9 cellular contexts compared by ENCODE assay signal in genomic region chr2:9380702-9381628, GRCh38. TPM values are rescaled to one million over a fixed set of nuclear protein-coding genes. Genes with fewer than 3 reads are reported as not detected.
DNase-seq lines count a peak whose midpoint lies in the region; ATAC-seq, FAIRE-seq and TF ChIP-seq lines count a peak whose summit lies in the region.
"Had no signal": no experiment of that assay in that cellular context is flagged by ENCODE, and none has a peak within 500 bp of the region (broad histone marks: within the 10 kb centered on the region; RNA-seq: fewer than 3 reads in every experiment).

No MANE protein-coding gene starts in this region.

- TF ChIP-seq EP300 in esophagus muscularis mucosa (IDR thresholded peaks at IDR 0.05): no peak

- intact Hi-C loops in esophagus muscularis mucosa (cut with DNase I): no loop called here

- H3K9me3 ChIP-seq in esophagus muscularis mucosa: no peaks in the 10 kb centered on the region
- H3K9me3 ChIP-seq in osteoblast (ENCODE audit: low read depth, low read length): no peaks in the 10 kb centered on the region
- H3K9me3 ChIP-seq: Caco-2 had no signal

- 85% methylated on average over 16 of the region's 18 CpGs for WGBS in esophagus muscularis mucosa

- TF ChIP-seq CTCF in AG10803 (conservative IDR thresholded peaks at IDR 0.05; ENCODE audit: low read length) (peak; percentile 18), esophagus muscularis mucosa (IDR thresholded peaks at IDR 0.05) (no peak), osteoblast (IDR thresholded peaks at IDR 0.05; ENCODE audit: extremely low read depth, low read depth, low read length) (no peak)

- peaks cover 15 to 78% (median 52%) of the 10 kb centered on the region in 4 donors for H3K36me3 ChIP-seq in esophagus muscularis mucosa
- peaks cover 68% of the 10 kb centered on the region for H3K36me3 ChIP-seq in osteoblast (ENCODE audit: insufficient read depth, low read length)

- TF ChIP-seq POLR2A in esophagus muscularis mucosa (IDR thresholded peaks at IDR 0.05; ENCODE audit: low read depth): no peak

- H3K27me3 ChIP-seq in esophagus muscularis mucosa (no peaks in the 10 kb centered on the region), osteoblast (ENCODE audit: insufficient read depth, low read length) (no peaks in the 10 kb centered on the region)

- H3K4me1 ChIP-seq in esophagus muscularis mucosa (peaks cover 6 to 45% (median 21%) of the 10 kb centered on the region in 4 donors), osteoblast (ENCODE audit: insufficient read depth, low read length) (peaks cover 32% of the 10 kb centered on the region)
- H3K4me1 ChIP-seq: Caco-2 had no signal

- H3K79me2 ChIP-seq in osteoblast (ENCODE audit: insufficient read depth, low read length): peaks cover 10% of the 10 kb centered on the region

- H2AFZ ChIP-seq in osteoblast (ENCODE audit: low read length): no peak overlapping the region

- DNase-seq in AG10803 (ENCODE audit: low read depth) (peak; percentile 93), RCC 7860 (ENCODE audit: low spot score) (peak; percentile 90), esophagus muscularis mucosa (ENCODE audit: extremely low spot score) (no peak), osteoblast (ENCODE audit: insufficient read length, low spot score, missing footprints) (peak; percentile 75), NCI-H1105 treated with DMSO at 0.1 percent for 48 hours (lab: John Stamatoyannopoulos, UW) (no peak)
- DNase-seq in stimulated activated CD4-positive, alpha-beta T cell treated with anti-CD3 and anti-CD28 coated beads, Interleukin-15, amount 100 ng/mL, for 24 hours: no peak
- no peak for DNase-seq in activated CD4-positive, alpha-beta T cell treated with anti-CD3 and anti-CD28 coated beads for 48 hours
- DNase-seq: Caco-2 had no signal

- no peak overlapping the region for H3K4me3 ChIP-seq in AG10803 (ENCODE audit: low read length)
- no peak overlapping the region for H3K4me3 ChIP-seq in esophagus muscularis mucosa
- H3K4me3 ChIP-seq in osteoblast (ENCODE audit: insufficient read depth, low read length): no peak overlapping the region

- peak overlapping the region; percentile 43 to 71 (median 62) for H3K27ac ChIP-seq in esophagus muscularis mucosa (replicated peaks in 1 of 4)
- peak overlapping the region; percentile 74 for H3K27ac ChIP-seq in osteoblast (ENCODE audit: low read depth, low read length)

- H4K20me1 ChIP-seq in osteoblast (ENCODE audit: insufficient read depth, low read length): no peaks in the 10 kb centered on the region

- peak; percentile 90 for FAIRE-seq in RCC 7860 (lab: Jason Lieb, UNC)

- ATAC-seq in HG02885 (IDR thresholded peaks at IDR 0.05; ENCODE audit: poor library complexity, unreplicated experiment): no peak

- H3K4me2 ChIP-seq in osteoblast (ENCODE audit: insufficient read depth, low read length): no peak overlapping the region

RNA-seq across cellular contexts. Expression of gene ITGB1BP1, which starts 42.4 kb away (rescaled TPM):
- total RNA-seq in esophagus muscularis mucosa (10 to 100 TPM; 59.6 to 91.4 (median 66.1) TPM), osteoblast (30.8 and 32.4 TPM in 2 replicates)

RNA-seq across cellular contexts. Expression of gene CPSF3, which starts 42.5 kb away (rescaled TPM):
- total RNA-seq in esophagus muscularis mucosa (10 to 100 TPM; 18.3 to 22.8 (median 20.7) TPM), osteoblast (34.5 and 38.4 TPM in 2 replicates)

Comparison
In these comparisons a context has a peak if more than half of its experiments do, and no peak if none do; other contexts are left out.
1. DNase-seq: peak in AG10803 (single experiment), RCC 7860 (single experiment) and osteoblast (single experiment); none in esophagus muscularis mucosa (single experiment), NCI-H1105 treated with DMSO at 0.1 percent for 48 hours (single experiment), stimulated activated CD4-positive, alpha-beta T cell treated with anti-CD3 and anti-CD28 coated beads, Interleukin-15, amount 100 ng/mL, for 24 hours (single experiment) and activated CD4-positive, alpha-beta T cell treated with anti-CD3 and anti-CD28 coated beads for 48 hours (single experiment).